In the genomic region with DNA sequence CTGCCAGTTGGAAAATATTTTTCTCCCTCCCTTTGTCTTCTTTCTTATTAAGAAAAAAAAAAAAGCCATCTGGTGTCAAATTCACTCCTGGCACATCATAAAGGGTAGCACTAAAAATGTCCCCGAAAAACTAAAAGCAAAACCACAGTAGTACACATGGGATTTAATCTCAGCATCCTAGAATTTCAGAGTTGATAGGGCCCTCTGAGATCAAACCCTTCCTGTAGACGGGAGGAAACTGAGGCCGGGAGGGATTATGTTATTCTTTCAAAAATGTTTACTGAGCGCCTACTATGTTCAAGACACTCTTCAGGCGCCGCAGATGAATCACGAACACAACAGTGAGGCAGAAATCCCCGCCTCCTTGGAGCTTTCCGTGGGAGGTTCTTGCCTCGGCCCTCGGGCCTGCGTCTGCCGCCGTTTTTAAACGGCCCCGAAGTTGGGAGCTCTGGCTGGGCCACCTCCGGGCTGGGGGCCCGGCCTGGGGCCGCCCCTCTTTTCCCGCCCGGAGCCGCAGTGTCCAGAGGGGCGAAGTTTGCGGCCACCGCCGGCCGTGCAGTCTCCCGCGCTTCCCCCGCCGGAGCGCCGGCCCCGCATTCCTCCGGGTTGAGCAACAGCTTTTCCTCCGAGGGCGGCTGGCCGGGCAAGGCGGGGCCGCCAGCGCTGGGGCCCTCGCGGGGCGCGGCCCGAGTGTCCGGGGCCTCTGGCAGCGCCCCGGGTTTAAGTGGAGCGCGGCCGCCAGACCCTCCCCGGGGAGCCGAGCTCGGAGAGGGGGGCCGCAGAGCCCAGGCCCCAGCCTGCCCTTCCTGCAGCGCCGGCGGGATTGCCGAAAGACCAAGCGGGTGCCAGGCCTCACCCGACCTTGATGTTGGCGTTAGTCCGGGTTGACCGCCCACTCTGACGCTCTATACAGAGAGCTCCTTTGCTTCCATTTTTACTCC, we compare ENCODE assay signal across 8 cellular contexts. TPM values are rescaled to one million over a fixed set of nuclear protein-coding genes. Genes with fewer than 3 reads are reported as not detected.
DNase-seq lines count a peak whose midpoint lies in the region; ATAC-seq and TF ChIP-seq lines count a peak whose summit lies in the region.

No MANE protein-coding gene starts in this region.

- ATAC-seq in mucosa of descending colon = peak; percentile 94

- peaks cover 3% of the 10 kb centered on the region for H3K4me1 ChIP-seq in mucosa of descending colon (ENCODE audit: low read depth)

- no peaks in the 10 kb centered on the region for H3K36me3 ChIP-seq in mucosa of descending colon (ENCODE audit: low read depth)

- intact Hi-C loops in mucosa of descending colon (cut with DNase I, micrococcal nuclease) = no loop called here

- DNase-seq in GM04503 (ENCODE audit: low read depth) (peak; percentile 43), HCEC 1CT (peak; percentile 83), NCI-H2171 treated with DMSO at 0.1 percent for 48 hours (lab: John Stamatoyannopoulos, UW) (peak; percentile 81), epithelial cell of esophagus (ENCODE audit: low read depth) (peak; percentile 80), mucosa of descending colon (peak; percentile 69 to 83 (median 81)), NCI-H1436 (lab: John Stamatoyannopoulos, UW) (no peak)
- DNase-seq in activated CD8-positive, alpha-beta memory T cell treated with anti-CD3 and anti-CD28 coated beads, Interleukin-2, amount 50 U/mL, for 48 hours = peak; percentile 74
- DNase-seq in stimulated activated naive CD4-positive, alpha-beta T cell treated with Interleukin-2 at 50 U/mL for 16 hours (lab: John Stamatoyannopoulos, UW) = peak; percentile 69

- H3K4me3 ChIP-seq in epithelial cell of esophagus (ENCODE audit: low read length) (peak overlapping the region; percentile 49), mucosa of descending colon (peak overlapping the region; percentile 30)

- no peak for TF ChIP-seq CTCF in epithelial cell of esophagus (IDR thresholded peaks at IDR 0.05; ENCODE audit: insufficient read depth, low read depth, low read length, missing control alignments)
- no peak for TF ChIP-seq CTCF in mucosa of descending colon (IDR thresholded peaks at IDR 0.05)

- no peaks in the 10 kb centered on the region for H3K9me3 ChIP-seq in mucosa of descending colon

RNA-seq across cellular contexts. Expression of gene CTDSP2, which starts 18.6 kb away (rescaled TPM):
- 100 to 1,000 TPM; 220 to 339 (median 256) TPM for total RNA-seq in mucosa of descending colon

RNA-seq across cellular contexts. Expression of gene AVIL, which starts 46.5 kb away (rescaled TPM):
- total RNA-seq in mucosa of descending colon = 10 to 100 TPM; 12.2 to 13.6 (median 13.3) TPM
